ENCODE assay signal across 1 cellular context in genomic region chr11:28636566-28636965, GRCh38.
TF ChIP-seq lines count a peak whose summit lies in the region.

No MANE protein-coding gene starts in this region.

TF ChIP-seq in SK-N-SH, 30 proteins besides CTCF, POLR2A, EP300 and RAD21 (continued from another document):
- no peak for TF ChIP-seq USF2 (IDR thresholded peaks at IDR 0.05; ENCODE audit: borderline replicate concordance, low read depth, low read length)
- no peak for TF ChIP-seq EZH2phosphoT487 (IDR thresholded peaks at IDR 0.05; ENCODE audit: borderline replicate concordance, low read depth)
- no peak for TF ChIP-seq JUND (IDR thresholded peaks at IDR 0.05)
- no peak for TF ChIP-seq TCF12 (IDR thresholded peaks at IDR 0.05)
- TF ChIP-seq, protein P1, sequence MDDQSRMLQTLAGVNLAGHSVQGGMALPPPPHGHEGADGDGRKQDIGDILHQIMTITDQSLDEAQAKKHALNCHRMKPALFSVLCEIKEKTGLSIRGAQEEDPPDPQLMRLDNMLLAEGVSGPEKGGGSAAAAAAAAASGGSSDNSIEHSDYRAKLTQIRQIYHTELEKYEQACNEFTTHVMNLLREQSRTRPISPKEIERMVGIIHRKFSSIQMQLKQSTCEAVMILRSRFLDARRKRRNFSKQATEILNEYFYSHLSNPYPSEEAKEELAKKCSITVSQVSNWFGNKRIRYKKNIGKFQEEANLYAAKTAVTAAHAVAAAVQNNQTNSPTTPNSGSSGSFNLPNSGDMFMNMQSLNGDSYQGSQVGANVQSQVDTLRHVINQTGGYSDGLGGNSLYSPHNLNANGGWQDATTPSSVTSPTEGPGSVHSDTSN (IDR thresholded peaks at IDR 0.05), result no peak
- no peak for TF ChIP-seq TAF1 (IDR thresholded peaks at IDR 0.05; ENCODE audit: borderline replicate concordance, low read depth, low read length)
- no peak for TF ChIP-seq RFX5 (IDR thresholded peaks at IDR 0.05; ENCODE audit: low read length)
- TF ChIP-seq YY1 (IDR thresholded peaks at IDR 0.05; ENCODE audit: low read depth), result no peak
- no peak for TF ChIP-seq GABPA (IDR thresholded peaks at IDR 0.05; ENCODE audit: low read depth)
- no peak for TF ChIP-seq FOSL2 (IDR thresholded peaks at IDR 0.05; ENCODE audit: borderline replicate concordance, low read depth)
TF ChIP-seq in SK-N-SH: peak in this region for 0.
